16 cellular contexts compared by ENCODE assay signal in the genomic region with DNA sequence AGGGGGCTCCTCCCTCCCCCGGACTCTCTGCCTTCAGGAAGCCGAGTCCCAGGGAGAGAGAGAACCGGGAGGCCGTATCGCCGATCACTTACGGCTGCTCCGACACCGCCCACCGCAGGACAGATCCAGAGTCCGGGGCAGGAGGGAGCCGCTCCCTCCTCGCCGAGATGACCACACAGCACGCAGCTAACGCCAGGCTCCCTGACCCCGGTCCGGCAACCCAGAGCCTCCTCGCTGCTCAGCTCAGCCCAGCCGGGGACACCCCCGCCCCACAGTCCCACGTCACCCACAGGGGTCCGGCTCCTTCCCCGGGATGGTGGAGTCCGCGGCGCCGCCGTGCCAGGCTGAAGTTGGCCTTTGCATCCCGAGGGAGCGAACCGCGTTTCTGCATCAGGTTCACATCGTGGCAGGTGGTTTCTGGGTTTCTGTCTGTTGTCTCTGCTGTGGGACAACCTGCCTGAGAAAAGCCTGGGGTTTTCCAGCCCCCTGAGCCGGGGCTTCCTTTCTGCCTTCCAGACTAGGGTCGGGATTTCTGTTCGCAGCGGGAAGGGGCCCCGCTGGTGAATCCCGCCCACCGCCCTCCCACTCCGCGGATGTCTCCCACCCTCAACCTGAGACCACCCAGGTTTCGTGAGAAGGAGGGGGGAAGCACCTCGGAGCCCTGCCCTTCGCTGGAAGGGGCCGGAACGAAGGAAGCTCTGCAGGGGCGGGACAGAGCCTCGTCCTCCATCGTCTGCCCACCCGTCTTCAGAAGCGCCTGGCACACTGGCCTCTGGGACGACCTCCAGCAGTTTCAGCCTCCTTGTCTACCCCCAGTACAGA.
DNase-seq lines count a peak whose midpoint lies in the region; ATAC-seq and TF ChIP-seq lines count a peak whose summit lies in the region.
"Had no signal": no experiment of that assay in that cellular context is flagged by ENCODE, and none has a peak within 500 bp of the region (broad histone marks: within the 10 kb centered on the region; RNA-seq: fewer than 3 reads in every experiment).

No MANE protein-coding gene starts in this region.

- ATAC-seq in activated naive CD8-positive, alpha-beta T cell treated with anti-CD3 and anti-CD28 coated beads, Interleukin-2, amount 10 ng/mL, durations not matched to agents 7 days and 5 days (ENCODE audit: low read depth) = peak; percentile 9
- ATAC-seq in mucosa of descending colon (peak; percentile 8), natural killer cell (no peak), GM21381 (IDR thresholded peaks at IDR 0.05; ENCODE audit: unreplicated experiment) (no peak), HG03342 (IDR thresholded peaks at IDR 0.05; ENCODE audit: unreplicated experiment) (no peak)
- ATAC-seq: activated CD4-positive, alpha-beta T cell treated with anti-CD3 and anti-CD28 coated beads for 36 hours; upper lobe of right lung had no signal

- no peak for TF ChIP-seq EP300 in suprapubic skin (IDR thresholded peaks at IDR 0.05)

- TF ChIP-seq CTCF in mucosa of descending colon (IDR thresholded peaks at IDR 0.05) = no peak
- TF ChIP-seq CTCF in suprapubic skin (IDR thresholded peaks at IDR 0.05) = no peak
- TF ChIP-seq CTCF in natural killer cell (IDR thresholded peaks at IDR 0.05) = no peak

- no peak overlapping the region for H3K9ac ChIP-seq in adipocyte (ENCODE audit: low read length)

- POLR2A ChIA-PET in activated naive CD8-positive, alpha-beta T cell treated with anti-CD3 and anti-CD28 coated beads, Interleukin-2, amount 10 ng/mL, durations not matched to agents 7 days and 5 days (lab: Charles Lee) = interaction anchor here (1.1 kb wide), 1 partner anchor 16 kb away, joined by 3 read pairs; no protein-coding TSS in a partner anchor

- H3K4me1 ChIP-seq in adipocyte (ENCODE audit: control insufficient read depth, insufficient read depth, low read length) = peaks cover 12% of the 10 kb centered on the region
- H3K4me1 ChIP-seq in mucosa of descending colon (ENCODE audit: low read depth) = no peaks in the 10 kb centered on the region
- H3K4me1 ChIP-seq in suprapubic skin = peaks cover 21% of the 10 kb centered on the region

- no peaks in the 10 kb centered on the region for H3K36me3 Mint-ChIP-seq in activated naive CD8-positive, alpha-beta T cell treated with anti-CD3 and anti-CD28 coated beads, Interleukin-2, amount 10 ng/mL, durations not matched to agents 7 days and 5 days
- H3K36me3 Mint-ChIP-seq in activated naive CD8-positive, alpha-beta T cell treated with anti-CD3 and anti-CD28 coated beads for 36 hours = no peaks in the 10 kb centered on the region
- H3K36me3 Mint-ChIP-seq in natural killer cell = no peaks in the 10 kb centered on the region
- H3K36me3 Mint-ChIP-seq: T-cell had no signal

- no peaks in the 10 kb centered on the region for H3K36me3 ChIP-seq in adipocyte (ENCODE audit: control insufficient read depth, insufficient read depth, low read length, severe bottlenecking)
- H3K36me3 ChIP-seq in mucosa of descending colon (ENCODE audit: low read depth) = no peaks in the 10 kb centered on the region
- H3K36me3 ChIP-seq in suprapubic skin = no peaks in the 10 kb centered on the region
- H3K36me3 ChIP-seq: upper lobe of right lung had no signal

- peaks cover 14% of the 10 kb centered on the region for H3K9me3 ChIP-seq in adipocyte (ENCODE audit: control insufficient read depth, low read length)
- no peaks in the 10 kb centered on the region for H3K9me3 ChIP-seq in mucosa of descending colon
- H3K9me3 ChIP-seq in suprapubic skin = no peaks in the 10 kb centered on the region
- H3K9me3 ChIP-seq: upper lobe of right lung had no signal

- intact Hi-C loops in mucosa of descending colon (cut with DNase I, micrococcal nuclease) (no loop called here), natural killer cell (cut with micrococcal nuclease) (no loop called here)

- no peak for TF ChIP-seq POLR2A in suprapubic skin (IDR thresholded peaks at IDR 0.05)

- no peak overlapping the region for H3K27ac Mint-ChIP-seq in activated naive CD8-positive, alpha-beta T cell treated with anti-CD3 and anti-CD28 coated beads, Interleukin-2, amount 10 ng/mL, durations not matched to agents 7 days and 5 days
- H3K27ac Mint-ChIP-seq in activated naive CD8-positive, alpha-beta T cell treated with anti-CD3 and anti-CD28 coated beads for 36 hours = no peak overlapping the region
- H3K27ac Mint-ChIP-seq in natural killer cell = no peak overlapping the region
- H3K27ac Mint-ChIP-seq: activated CD4-positive, alpha-beta T cell treated with anti-CD3 and anti-CD28 coated beads for 36 hours; T-cell had no signal

- H3K4me3 Mint-ChIP-seq in activated naive CD8-positive, alpha-beta T cell treated with anti-CD3 and anti-CD28 coated beads, Interleukin-2, amount 10 ng/mL, durations not matched to agents 7 days and 5 days = no peak overlapping the region
- H3K4me3 Mint-ChIP-seq in activated naive CD8-positive, alpha-beta T cell treated with anti-CD3 and anti-CD28 coated beads for 36 hours = no peak overlapping the region
- no peak overlapping the region for H3K4me3 Mint-ChIP-seq in natural killer cell
- H3K4me3 Mint-ChIP-seq: activated CD4-positive, alpha-beta T cell treated with anti-CD3 and anti-CD28 coated beads for 36 hours had no signal

- peak overlapping the region; percentile 5 for H3K4me3 ChIP-seq in adipocyte (ENCODE audit: low read length)
- H3K4me3 ChIP-seq in mucosa of descending colon = no peak overlapping the region
- peak overlapping the region; percentile 24 for H3K4me3 ChIP-seq in suprapubic skin
- H3K4me3 ChIP-seq: upper lobe of right lung had no signal

- H3K4me1 Mint-ChIP-seq in activated naive CD8-positive, alpha-beta T cell treated with anti-CD3 and anti-CD28 coated beads, Interleukin-2, amount 10 ng/mL, durations not matched to agents 7 days and 5 days = no peaks in the 10 kb centered on the region
- H3K4me1 Mint-ChIP-seq in activated naive CD8-positive, alpha-beta T cell treated with anti-CD3 and anti-CD28 coated beads for 36 hours = peaks cover 2% of the 10 kb centered on the region
- no peaks in the 10 kb centered on the region for H3K4me1 Mint-ChIP-seq in natural killer cell

- H3K27me3 Mint-ChIP-seq in activated naive CD8-positive, alpha-beta T cell treated with anti-CD3 and anti-CD28 coated beads, Interleukin-2, amount 10 ng/mL, durations not matched to agents 7 days and 5 days = peaks cover 31% of the 10 kb centered on the region
- H3K27me3 Mint-ChIP-seq in activated naive CD8-positive, alpha-beta T cell treated with anti-CD3 and anti-CD28 coated beads for 36 hours = peaks cover 37% of the 10 kb centered on the region
- H3K27me3 Mint-ChIP-seq in natural killer cell (ENCODE audit: low read depth in 2 of 2) = peaks cover 14 to 15% of the 10 kb centered on the region in 2 donors

- WGBS in suprapubic skin = 0% methylated on average over 15 of the region's 54 CpGs

- no peak overlapping the region for H3K27ac ChIP-seq in suprapubic skin
- H3K27ac ChIP-seq: upper lobe of right lung had no signal

- no peak for DNase-seq in activated naive CD8-positive, alpha-beta T cell treated with anti-CD3 and anti-CD28 coated beads, Interleukin-2, amount 10 ng/mL, durations not matched to agents 7 days and 5 days
- no peak for DNase-seq in activated naive CD8-positive, alpha-beta T cell treated with anti-CD3 and anti-CD28 coated beads for 36 hours
- DNase-seq in adipocyte (ENCODE audit: low read depth) (peak; percentile 40), mucosa of descending colon (no peak), suprapubic skin (ENCODE audit: low spot score in 2 of 2) (no peak), natural killer cell (no peak)
- DNase-seq: ACHN; activated CD4-positive, alpha-beta T cell treated with anti-CD3 and anti-CD28 coated beads for 36 hours; DND-41; effector CD8-positive, alpha-beta T cell; NCI-H226; OCI-M1; T-cell; upper lobe of right lung had no signal

- no peaks in the 10 kb centered on the region for H3K9me3 Mint-ChIP-seq in activated naive CD8-positive, alpha-beta T cell treated with anti-CD3 and anti-CD28 coated beads, Interleukin-2, amount 10 ng/mL, durations not matched to agents 7 days and 5 days
- no peaks in the 10 kb centered on the region for H3K9me3 Mint-ChIP-seq in activated naive CD8-positive, alpha-beta T cell treated with anti-CD3 and anti-CD28 coated beads for 36 hours
- H3K9me3 Mint-ChIP-seq in natural killer cell = no peaks in the 10 kb centered on the region
- H3K9me3 Mint-ChIP-seq: T-cell had no signal

- peaks cover 61% of the 10 kb centered on the region for H3K27me3 ChIP-seq in adipocyte (replicated peaks; ENCODE audit: control insufficient read depth, insufficient read depth, low read length)
- peaks cover 81% of the 10 kb centered on the region for H3K27me3 ChIP-seq in suprapubic skin

Comparison
In these comparisons a context has a peak if more than half of its experiments do, and no peak if none do; other contexts are left out.
1. ATAC-seq: peak in activated naive CD8-positive, alpha-beta T cell treated with anti-CD3 and anti-CD28 coated beads, Interleukin-2, amount 10 ng/mL, durations not matched to agents 7 days and 5 days (single experiment) and mucosa of descending colon (single experiment); none in natural killer cell (0 of 3), GM21381 (single experiment) and HG03342 (single experiment).